Comparison of ENCODE assay signal across 25 cellular contexts in genomic region chr16:75732871-75733270, GRCh38. TPM values are rescaled to one million over a fixed set of nuclear protein-coding genes. Genes with fewer than 3 reads are reported as not detected.
DNase-seq lines count a peak whose midpoint lies in the region; ATAC-seq and TF ChIP-seq lines count a peak whose summit lies in the region.
"Had no signal": no experiment of that assay in that cellular context is flagged by ENCODE, and none has a peak within 500 bp of the region (broad histone marks: within the 10 kb centered on the region; RNA-seq: fewer than 3 reads in every experiment).

No MANE protein-coding gene starts in this region.

- peaks cover 3 to 21% (median 19%) of the 10 kb centered on the region in 3 donors for H3K4me1 ChIP-seq in esophagus squamous epithelium
- H3K4me1 ChIP-seq in vagina: peaks cover 23% of the 10 kb centered on the region
- H3K4me1 ChIP-seq: parathyroid adenoma had no signal

- H3K9me3 Mint-ChIP-seq in progenitor cell of endocrine pancreas (ENCODE audit: low read depth): peaks cover 3% of the 10 kb centered on the region

- H3K36me3 ChIP-seq in esophagus squamous epithelium: no peaks in the 10 kb centered on the region
- H3K36me3 ChIP-seq in vagina: no peaks in the 10 kb centered on the region
- no peaks in the 10 kb centered on the region for H3K36me3 ChIP-seq in H7 (replicated peaks; ENCODE audit: control insufficient read depth, insufficient read depth, low read length)
- H3K36me3 ChIP-seq: adrenal gland, heart left ventricle had no signal

- H3K27me3 Mint-ChIP-seq in progenitor cell of endocrine pancreas: no peaks in the 10 kb centered on the region

- TF ChIP-seq CTCF in LNCaP clone FGC (IDR thresholded peaks at IDR 0.05; ENCODE audit: control insufficient read depth, extremely low read depth, insufficient read depth) (no peak), esophagus squamous epithelium (IDR thresholded peaks at IDR 0.05) (no peak), progenitor cell of endocrine pancreas (IDR thresholded peaks at IDR 0.05; ENCODE audit: unreplicated experiment) (no peak), vagina (IDR thresholded peaks at IDR 0.05) (no peak)

- H3K4me1 Mint-ChIP-seq in progenitor cell of endocrine pancreas (ENCODE audit: low read depth): peaks cover 21% of the 10 kb centered on the region
- H3K4me1 Mint-ChIP-seq: naive thymus-derived CD4-positive, alpha-beta T cell had no signal

- H3K27ac Mint-ChIP-seq in progenitor cell of endocrine pancreas: peak overlapping the region; percentile 78
- H3K27ac Mint-ChIP-seq: naive thymus-derived CD4-positive, alpha-beta T cell had no signal

- no peaks in the 10 kb centered on the region for H3K9me3 ChIP-seq in esophagus squamous epithelium
- H3K9me3 ChIP-seq in vagina: no peaks in the 10 kb centered on the region
- H3K9me3 ChIP-seq: adrenal gland, heart left ventricle had no signal

- peak; percentile 7 for DNase-seq in LNCaP clone FGC (ENCODE audit: low read depth)
- no peak for DNase-seq in esophagus squamous epithelium (lab: John Stamatoyannopoulos, UW)
- no peak for DNase-seq in progenitor cell of endocrine pancreas (ENCODE audit: low spot score, unreplicated experiment)
- DNase-seq in vagina (ENCODE audit: extremely low spot score in 2 of 2): no peak
- DNase-seq in foreskin melanocyte: no peak
- no peak for DNase-seq in H7
- DNase-seq: activated CD4-positive, alpha-beta T cell treated with anti-CD3 and anti-CD28 coated beads, Interleukin-2, amount 50 U/mL, for 1 hour; activated effector memory CD4-positive, alpha-beta T cell treated with anti-CD3 and anti-CD28 coated beads, Interleukin-2, amount 50 U/mL, for 16 hours; effector CD4-positive, alpha-beta T cell; naive thymus-derived CD4-positive, alpha-beta T cell; NCI-H1694; NCI-H2227 treated with DMSO at 0.1 percent for 48 hours; NCI-H82; stimulated activated CD4-positive, alpha-beta T cell treated with anti-CD3 and anti-CD28 coated beads, Interleukin-4, amount 100 ng/mL, for 4 hours; T-helper 2 cell had no signal

- H3K4me3 ChIP-seq in LNCaP clone FGC (ENCODE audit: low read depth, low read length) (no peak overlapping the region), esophagus squamous epithelium (no peak overlapping the region), vagina (no peak overlapping the region), H7 (ENCODE audit: insufficient read depth, low read depth, low read length) (no peak overlapping the region)
- H3K4me3 ChIP-seq: adrenal gland, heart left ventricle, lung had no signal

- H3K27me3 ChIP-seq in esophagus squamous epithelium (no peaks in the 10 kb centered on the region), vagina (no peaks in the 10 kb centered on the region), H7 (ENCODE audit: control insufficient read depth, insufficient read depth, low read length) (no peaks in the 10 kb centered on the region)
- H3K27me3 ChIP-seq: adrenal gland, heart left ventricle had no signal

- intact Hi-C loops in esophagus squamous epithelium (cut with DNase I) (no loop called here), vagina (cut with DNase I) (no loop called here)

- whole genome bisulfite sequencing in esophagus squamous epithelium, 2 donors: 38 to 53% methylated on average over 2 of the region's 2 CpGs

- H3K27ac ChIP-seq in esophagus squamous epithelium (peak overlapping the region in 3 of 4 donors; percentile 32 to 49 (median 38)), vagina (peak overlapping the region; percentile 31)
- H3K27ac ChIP-seq: parathyroid adenoma, VCaP had no signal

- H3K36me3 Mint-ChIP-seq in progenitor cell of endocrine pancreas (ENCODE audit: insufficient read depth): no peaks in the 10 kb centered on the region
- H3K36me3 Mint-ChIP-seq: naive thymus-derived CD4-positive, alpha-beta T cell had no signal

- ATAC-seq in GM21526 (IDR thresholded peaks at IDR 0.05; ENCODE audit: low FRiP score, unreplicated experiment): no peak
- ATAC-seq: esophagus mucosa; naive thymus-derived CD4-positive, alpha-beta T cell had no signal

- H3K4me3 Mint-ChIP-seq in progenitor cell of endocrine pancreas (ENCODE audit: low read depth): peak overlapping the region; percentile 7
- H3K4me3 Mint-ChIP-seq: naive thymus-derived CD4-positive, alpha-beta T cell had no signal

- TF ChIP-seq POLR2A in esophagus squamous epithelium (IDR thresholded peaks at IDR 0.05) (no peak), vagina (IDR thresholded peaks at IDR 0.05) (no peak)

RNA-seq across cellular contexts. Expression of gene CPHXL, which starts 6.6 kb away (rescaled TPM):
- total RNA-seq in esophagus squamous epithelium (not detected), progenitor cell of endocrine pancreas (not detected in 2 replicates), vagina (not detected)
- total RNA-seq in H7 (2014; rRNA removed; shearing (Covaris generic)): not detected in 2 replicates
- total RNA-seq: adrenal gland; esophagus mucosa; G401; H4; heart left ventricle; lung; naive thymus-derived CD4-positive, alpha-beta T cell; SK-MEL-5 had no signal

RNA-seq across cellular contexts. Expression of gene DUXB, which starts 31.6 kb away (rescaled TPM):
- total RNA-seq in esophagus squamous epithelium: not detected
- total RNA-seq in progenitor cell of endocrine pancreas: not detected in 2 replicates
- total RNA-seq in vagina: not detected
- not detected in 2 replicates for total RNA-seq in H7 (2014; rRNA removed; shearing (Covaris generic))
- total RNA-seq: adrenal gland; esophagus mucosa; G401; H4; heart left ventricle; lung; naive thymus-derived CD4-positive, alpha-beta T cell; SK-MEL-5 had no signal

RNA-seq across cellular contexts. Expression of gene CPHXL2, which starts 56.1 kb away (rescaled TPM):
- total RNA-seq in esophagus squamous epithelium: not detected
- total RNA-seq in progenitor cell of endocrine pancreas: not detected in 2 replicates
- total RNA-seq in vagina: not detected
- not detected in 2 replicates for total RNA-seq in H7 (2014; rRNA removed; shearing (Covaris generic))
- total RNA-seq: adrenal gland; esophagus mucosa; G401; H4; heart left ventricle; lung; naive thymus-derived CD4-positive, alpha-beta T cell; SK-MEL-5 had no signal
